1 cellular context compared by ENCODE assay signal in genomic region chrX:24093746-24094145, GRCh38.
TF ChIP-seq lines count a peak whose summit lies in the region.

No MANE protein-coding gene starts in this region.

TF ChIP-seq in WTC11, 78 proteins besides CTCF, POLR2A, EP300 and RAD21 (continued from another document):
- no peak for TF ChIP-seq GABPB1 (CRISPR knock-in tag; IDR thresholded peaks at IDR 0.05)
- TF ChIP-seq, protein P1, sequence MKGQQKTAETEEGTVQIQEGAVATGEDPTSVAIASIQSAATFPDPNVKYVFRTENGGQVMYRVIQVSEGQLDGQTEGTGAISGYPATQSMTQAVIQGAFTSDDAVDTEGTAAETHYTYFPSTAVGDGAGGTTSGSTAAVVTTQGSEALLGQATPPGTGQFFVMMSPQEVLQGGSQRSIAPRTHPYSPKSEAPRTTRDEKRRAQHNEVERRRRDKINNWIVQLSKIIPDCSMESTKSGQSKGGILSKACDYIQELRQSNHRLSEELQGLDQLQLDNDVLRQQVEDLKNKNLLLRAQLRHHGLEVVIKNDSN (CRISPR knock-in tag; IDR thresholded peaks at IDR 0.05): no peak
- no peak for TF ChIP-seq ZMAT4 (CRISPR knock-in tag; IDR thresholded peaks at IDR 0.05)
- TF ChIP-seq, protein P2, sequence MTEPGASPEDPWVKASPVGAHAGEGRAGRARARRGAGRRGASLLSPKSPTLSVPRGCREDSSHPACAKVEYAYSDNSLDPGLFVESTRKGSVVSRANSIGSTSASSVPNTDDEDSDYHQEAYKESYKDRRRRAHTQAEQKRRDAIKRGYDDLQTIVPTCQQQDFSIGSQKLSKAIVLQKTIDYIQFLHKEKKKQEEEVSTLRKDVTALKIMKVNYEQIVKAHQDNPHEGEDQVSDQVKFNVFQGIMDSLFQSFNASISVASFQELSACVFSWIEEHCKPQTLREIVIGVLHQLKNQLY (CRISPR knock-in tag; IDR thresholded peaks at IDR 0.05): no peak
- TF ChIP-seq ESRRA (CRISPR knock-in tag; IDR thresholded peaks at IDR 0.05; ENCODE audit: borderline replicate concordance): no peak
- TF ChIP-seq ATF1 (CRISPR knock-in tag; IDR thresholded peaks at IDR 0.05): no peak
- no peak for TF ChIP-seq TP53 (CRISPR knock-in tag; IDR thresholded peaks at IDR 0.05)
- no peak for TF ChIP-seq IRF2 (CRISPR knock-in tag; IDR thresholded peaks at IDR 0.05; ENCODE audit: borderline replicate concordance, low read depth)
- TF ChIP-seq RELA (CRISPR knock-in tag; IDR thresholded peaks at IDR 0.05; ENCODE audit: borderline replicate concordance): no peak
- TF ChIP-seq, protein P3, sequence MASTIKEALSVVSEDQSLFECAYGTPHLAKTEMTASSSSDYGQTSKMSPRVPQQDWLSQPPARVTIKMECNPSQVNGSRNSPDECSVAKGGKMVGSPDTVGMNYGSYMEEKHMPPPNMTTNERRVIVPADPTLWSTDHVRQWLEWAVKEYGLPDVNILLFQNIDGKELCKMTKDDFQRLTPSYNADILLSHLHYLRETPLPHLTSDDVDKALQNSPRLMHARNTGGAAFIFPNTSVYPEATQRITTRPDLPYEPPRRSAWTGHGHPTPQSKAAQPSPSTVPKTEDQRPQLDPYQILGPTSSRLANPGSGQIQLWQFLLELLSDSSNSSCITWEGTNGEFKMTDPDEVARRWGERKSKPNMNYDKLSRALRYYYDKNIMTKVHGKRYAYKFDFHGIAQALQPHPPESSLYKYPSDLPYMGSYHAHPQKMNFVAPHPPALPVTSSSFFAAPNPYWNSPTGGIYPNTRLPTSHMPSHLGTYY (CRISPR knock-in tag; IDR thresholded peaks at IDR 0.05): no peak
TF ChIP-seq in WTC11: peak in this region for 0.
